8 cellular contexts compared by ENCODE assay signal in the genomic region with DNA sequence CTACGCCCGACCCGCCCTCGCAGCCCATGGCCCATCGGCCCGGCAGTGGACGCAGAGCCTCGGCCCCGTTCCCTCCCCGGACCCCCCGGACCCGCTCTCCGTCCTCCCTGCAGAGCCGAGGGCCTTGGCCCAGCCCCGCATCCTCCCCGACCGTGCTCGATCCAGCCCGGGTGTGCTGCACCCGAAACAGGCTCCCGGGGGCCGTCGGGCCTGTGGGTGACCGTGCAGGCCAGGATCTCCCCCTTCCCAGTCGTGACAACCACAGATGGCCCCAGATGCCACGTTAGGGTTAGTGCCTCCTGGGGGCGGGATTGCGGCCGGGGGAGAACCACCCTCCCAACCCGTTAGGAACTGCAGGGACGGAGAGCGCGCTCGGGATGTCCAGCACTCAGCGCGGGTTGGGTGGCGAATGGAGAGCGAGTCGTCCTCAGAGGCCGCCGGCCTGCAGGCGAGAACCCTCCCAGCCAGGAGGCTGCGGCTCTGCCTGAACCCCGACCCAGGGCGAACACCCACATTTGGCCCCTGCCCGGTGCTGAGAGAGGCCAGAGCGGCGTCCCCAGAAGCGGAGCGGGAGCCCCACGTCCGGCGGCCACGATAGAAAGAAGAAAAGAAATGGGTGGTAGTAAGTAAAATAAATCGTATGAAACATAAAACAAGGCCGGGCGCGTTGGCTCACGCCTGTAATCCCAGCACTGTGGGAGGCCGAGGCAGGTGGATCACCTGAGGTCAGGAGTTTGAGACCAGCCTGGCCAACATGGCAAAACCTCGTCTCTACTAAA. TPM values are rescaled to one million over a fixed set of nuclear protein-coding genes. Genes with fewer than 3 reads are reported as not detected.
DNase-seq lines count a peak whose midpoint lies in the region; ATAC-seq, FAIRE-seq and TF ChIP-seq lines count a peak whose summit lies in the region.

No MANE protein-coding gene starts in this region.

- H3K4me1 Mint-ChIP-seq in astrocyte (ENCODE audit: low read depth, unreplicated experiment): peaks cover 7% of the 10 kb centered on the region

- peak overlapping the region; percentile 93 for H3K9ac ChIP-seq in astrocyte (ENCODE audit: low read length)
- H3K9ac ChIP-seq in iPS-18a (ENCODE audit: low read length): peak overlapping the region; percentile 61

- H3K4me1 ChIP-seq in astrocyte (ENCODE audit: insufficient read depth, low read length): peaks cover 15% of the 10 kb centered on the region
- peaks cover 7% of the 10 kb centered on the region for H3K4me1 ChIP-seq in iPS-18a (ENCODE audit: control insufficient read depth, low read depth, low read length)

- no peaks in the 10 kb centered on the region for H3K9me3 ChIP-seq in astrocyte (ENCODE audit: insufficient read depth, low read depth, low read length)
- H3K9me3 ChIP-seq in iPS-18a (ENCODE audit: control insufficient read depth, low read depth, low read length): no peaks in the 10 kb centered on the region

- peak overlapping the region; percentile 95 for H3K4me2 ChIP-seq in astrocyte (ENCODE audit: low read length)

- H3K9me3 Mint-ChIP-seq in astrocyte (ENCODE audit: unreplicated experiment): no peaks in the 10 kb centered on the region

- no peaks in the 10 kb centered on the region for H4K20me1 ChIP-seq in astrocyte (ENCODE audit: insufficient read depth, low read length)

- DNase-seq in ELF-1 (ENCODE audit: low read depth, low spot score) (peak; percentile 55), astrocyte (ENCODE audit: low read depth) (peak; percentile 18), hippocampal formation (lab: John Stamatoyannopoulos, UW) (no peak), NCI-H345 (lab: John Stamatoyannopoulos, UW) (no peak)

- no peaks in the 10 kb centered on the region for H3K36me3 ChIP-seq in astrocyte (ENCODE audit: insufficient read depth, low read length)
- H3K36me3 ChIP-seq in iPS-18a (ENCODE audit: control insufficient read depth, low read depth, low read length): no peaks in the 10 kb centered on the region

- peak overlapping the region; percentile 34 for H3K27ac Mint-ChIP-seq in astrocyte (ENCODE audit: unreplicated experiment)

- H3K36me3 Mint-ChIP-seq in astrocyte (ENCODE audit: low read depth, unreplicated experiment): peaks cover 2% of the 10 kb centered on the region

- H3K79me2 ChIP-seq in astrocyte (ENCODE audit: insufficient read depth, low read length): no peaks in the 10 kb centered on the region

- FAIRE-seq in astrocyte (lab: Jason Lieb, UNC): no peak

- H2AFZ ChIP-seq in astrocyte (ENCODE audit: low read depth, low read length): peak overlapping the region; percentile 71

- H3K27ac ChIP-seq in astrocyte (ENCODE audit: low read depth, low read length) (no peak overlapping the region), iPS-18a (ENCODE audit: low read length) (no peak overlapping the region), skin epidermis (peak overlapping the region; percentile 52 to 99 (median 97))

- H3K27me3 Mint-ChIP-seq in astrocyte (ENCODE audit: low read depth, unreplicated experiment): no peaks in the 10 kb centered on the region

- peak overlapping the region; percentile 82 for H3K4me3 Mint-ChIP-seq in astrocyte (ENCODE audit: unreplicated experiment)

- H3K27me3 ChIP-seq in astrocyte (ENCODE audit: insufficient read depth, low read length): no peaks in the 10 kb centered on the region
- H3K27me3 ChIP-seq in iPS-18a (ENCODE audit: control insufficient read depth, insufficient read depth, low read length): no peaks in the 10 kb centered on the region

- TF ChIP-seq CTCF in astrocyte (IDR thresholded peaks at IDR 0.05; ENCODE audit: insufficient read depth, low read depth, low read length): no peak

- ATAC-seq in HG03108 (IDR thresholded peaks at IDR 0.05; ENCODE audit: unreplicated experiment) (peak; percentile 18), GM18498 (IDR thresholded peaks at IDR 0.05; ENCODE audit: unreplicated experiment) (no peak)

- H3K4me3 ChIP-seq in astrocyte (ENCODE audit: insufficient read depth, low read depth, low read length): peak overlapping the region; percentile 79
- peak overlapping the region; percentile 78 for H3K4me3 ChIP-seq in iPS-18a (ENCODE audit: low read length)
- peak overlapping the region; percentile 78 to 95 (median 90) for H3K4me3 ChIP-seq in skin epidermis

RNA-seq across cellular contexts. Expression of a gene that starts 6.7 kb away (rescaled TPM):
- total RNA-seq in astrocyte: 0.57 and 0.60 TPM in 2 replicates

RNA-seq across cellular contexts. Expression of a gene that starts 17.7 kb away (rescaled TPM):
- 17.9 and 20.4 TPM in 2 replicates for total RNA-seq in astrocyte

RNA-seq across cellular contexts. Expression of a gene that starts 28.8 kb away (rescaled TPM):
- 27.5 and 29.7 TPM in 2 replicates for total RNA-seq in astrocyte

RNA-seq across cellular contexts. Expression of a gene that starts 42.0 kb away (rescaled TPM):
- total RNA-seq in astrocyte: 190 and 192 TPM in 2 replicates

RNA-seq across cellular contexts. Expression of a gene that starts 54.2 kb away (rescaled TPM):
- total RNA-seq in astrocyte: 0.70 and 0.75 TPM in 2 replicates

Comparison
In these comparisons a context has a peak if more than half of its experiments do, and no peak if none do; other contexts are left out.
1. DNase-seq: peak in ELF-1 (single experiment) and astrocyte (single experiment); none in hippocampal formation (0 of 2) and NCI-H345 (single experiment).
2. H3K27ac ChIP-seq: peak in skin epidermis (21 of 21); none in astrocyte (single experiment) and iPS-18a (single experiment).
3. Peak in every context shown above with its lines, with median percentiles within 50 percentile points of each other: H3K4me3 ChIP-seq.